ENCODE assay signal across 15 cellular contexts in genomic region chr16:63737633-63738032, GRCh38.
DNase-seq lines count a peak whose midpoint lies in the region; ATAC-seq and TF ChIP-seq lines count a peak whose summit lies in the region.
"Had no signal": no experiment of that assay in that cellular context is flagged by ENCODE, and none has a peak within 500 bp of the region (broad histone marks: within the 10 kb centered on the region; RNA-seq: fewer than 3 reads in every experiment).

No MANE protein-coding gene starts in this region.

- TF ChIP-seq RAD21 in SK-N-SH (IDR thresholded peaks at IDR 0.05; ENCODE audit: low read length): no peak

- H3K9me2 ChIP-seq in SK-N-SH: no peaks in the 10 kb centered on the region; the same call in 1 of the 2 replicates

- no peaks in the 10 kb centered on the region for H3K27me3 ChIP-seq in SK-N-SH (ENCODE audit: insufficient read depth)
- H3K27me3 ChIP-seq in smooth muscle cell (ENCODE audit: low read depth): no peaks in the 10 kb centered on the region
- H3K27me3 ChIP-seq: BLaER1 had no signal

- H3K4me1 ChIP-seq in SK-N-SH (ENCODE audit: control insufficient read depth in 1 of 2, insufficient read depth in 2 of 2, low read depth in 1 of 2, low read length in 1 of 2): no peaks in the 10 kb centered on the region; a peak in 1 of 4 replicates
- H3K4me1 ChIP-seq in smooth muscle cell (ENCODE audit: low read depth): no peaks in the 10 kb centered on the region
- H3K4me1 ChIP-seq: BLaER1 had no signal

- no peaks in the 10 kb centered on the region for H4K20me1 ChIP-seq in SK-N-SH (ENCODE audit: insufficient read depth)
- no peaks in the 10 kb centered on the region for H4K20me1 ChIP-seq in smooth muscle cell (ENCODE audit: low read depth)
- H4K20me1 ChIP-seq: BLaER1 had no signal

- no peak overlapping the region; a peak in 1 of 4 replicates for H3K27ac ChIP-seq in SK-N-SH (ENCODE audit: low read depth in 2 of 2, low read length in 1 of 2)
- peak overlapping the region; percentile 11 for H3K27ac ChIP-seq in smooth muscle cell (ENCODE audit: low read depth)
- H3K27ac ChIP-seq: 22Rv1, BLaER1 had no signal

- no peak overlapping the region for H3K9ac ChIP-seq in SK-N-SH
- no peak overlapping the region for H3K9ac ChIP-seq in smooth muscle cell (ENCODE audit: low read depth)
- H3K9ac ChIP-seq: BLaER1 had no signal

- H3F3A ChIP-seq in SK-N-SH (replicated peaks; ENCODE audit: insufficient read depth) (no peaks in the 10 kb centered on the region), smooth muscle cell (ENCODE audit: low read depth) (no peaks in the 10 kb centered on the region)

- no peaks in the 10 kb centered on the region for H3K9me3 ChIP-seq in SK-N-SH
- no peaks in the 10 kb centered on the region for H3K9me3 ChIP-seq in smooth muscle cell (replicated peaks; ENCODE audit: low read depth)
- H3K9me3 ChIP-seq: BLaER1 had no signal

- TF ChIP-seq CTCF in SK-N-SH (IDR thresholded peaks at IDR 0.05) (no peak), cardiac fibroblast (IDR thresholded peaks at IDR 0.05; ENCODE audit: low read depth, low read length) (no peak), fibroblast of the aortic adventitia (IDR thresholded peaks at IDR 0.05; ENCODE audit: insufficient read depth, low read length) (no peak), smooth muscle cell (IDR thresholded peaks at IDR 0.05; ENCODE audit: borderline replicate concordance, insufficient read depth, poor library complexity, severe bottlenecking) (no peak)

- DNase-seq in SK-N-SH (no peak), cardiac fibroblast (ENCODE audit: low read depth in 2 of 2) (peak; percentile 42 to 70), fibroblast of the aortic adventitia (ENCODE audit: low read depth) (peak; percentile 13), smooth muscle cell (lab: John Stamatoyannopoulos, UW; ENCODE audit: unreplicated experiment) (no peak), activated T-cell treated with anti-CD3 and anti-CD28 coated beads for 4 hours (no peak), dermis blood vessel endothelial cell (no peak)
- DNase-seq: CD4-positive, alpha-beta memory T cell; DMS79 treated with DMSO at 0.1 percent for 48 hours; GF-D8; H9 had no signal

- ATAC-seq in SK-N-SH treated with all-trans-retinoic acid at 6 μM for 48 hours (no peak), GM19463 (IDR thresholded peaks at IDR 0.05; ENCODE audit: unreplicated experiment) (no peak)
- ATAC-seq: HepG2 had no signal

- CTCF ChIA-PET in SK-N-SH (lab: Yijun Ruan, JAX): no interaction called here

- no peak for TF ChIP-seq EP300 in SK-N-SH (IDR thresholded peaks at IDR 0.05; ENCODE audit: borderline replicate concordance in 1 of 2, low read depth in 1 of 2, low read length in 1 of 2)

- H2AFZ ChIP-seq in SK-N-SH (ENCODE audit: low read depth) (no peak overlapping the region), smooth muscle cell (ENCODE audit: low read depth) (peak overlapping the region; percentile 2)

- POLR2A ChIA-PET in SK-N-SH (lab: Yijun Ruan, JAX): no interaction called here

- H3K4me2 ChIP-seq in SK-N-SH (no peak overlapping the region), smooth muscle cell (peak overlapping the region; percentile 42)
- H3K4me2 ChIP-seq: BLaER1 had no signal

- H3K4me3 ChIP-seq in SK-N-SH (ENCODE audit: low read depth in 2 of 2, low read length in 1 of 2) (no peak overlapping the region), cardiac fibroblast (replicated peaks in 1 of 2; ENCODE audit: low read depth in 2 of 2, low read length in 2 of 2) (no peak overlapping the region), fibroblast of the aortic adventitia (ENCODE audit: low read depth, low read length) (no peak overlapping the region), smooth muscle cell (no peak overlapping the region)
- H3K4me3 ChIP-seq: BLaER1 had no signal

- no peaks in the 10 kb centered on the region for H3K79me2 ChIP-seq in SK-N-SH (ENCODE audit: insufficient read depth)
- no peaks in the 10 kb centered on the region for H3K79me2 ChIP-seq in smooth muscle cell (ENCODE audit: low read depth)

- H3K36me3 ChIP-seq in SK-N-SH (replicated peaks in 1 of 2; ENCODE audit: control insufficient read depth in 1 of 2, insufficient read depth in 2 of 2, low read length in 1 of 2) (no peaks in the 10 kb centered on the region), smooth muscle cell (ENCODE audit: low read depth) (no peaks in the 10 kb centered on the region)
- H3K36me3 ChIP-seq: BLaER1 had no signal

TF ChIP-seq in SK-N-SH, 30 proteins besides CTCF, POLR2A, EP300 and RAD21:
- no peak for TF ChIP-seq POLR2AphosphoS5 (IDR thresholded peaks at IDR 0.05; ENCODE audit: low read depth, low read length)
- TF ChIP-seq JUND (IDR thresholded peaks at IDR 0.05): 0 out of 2 replicates have a peak, but pooled peaks have one; percentile 8
TF ChIP-seq in SK-N-SH: peak in this region for 1.

TF ChIP-seq in SK-N-SH treated with all-trans-retinoic acid at 6 μM for 48 hours, 23 proteins besides CTCF, POLR2A, EP300 and RAD21:
- TF ChIP-seq, protein P1, sequence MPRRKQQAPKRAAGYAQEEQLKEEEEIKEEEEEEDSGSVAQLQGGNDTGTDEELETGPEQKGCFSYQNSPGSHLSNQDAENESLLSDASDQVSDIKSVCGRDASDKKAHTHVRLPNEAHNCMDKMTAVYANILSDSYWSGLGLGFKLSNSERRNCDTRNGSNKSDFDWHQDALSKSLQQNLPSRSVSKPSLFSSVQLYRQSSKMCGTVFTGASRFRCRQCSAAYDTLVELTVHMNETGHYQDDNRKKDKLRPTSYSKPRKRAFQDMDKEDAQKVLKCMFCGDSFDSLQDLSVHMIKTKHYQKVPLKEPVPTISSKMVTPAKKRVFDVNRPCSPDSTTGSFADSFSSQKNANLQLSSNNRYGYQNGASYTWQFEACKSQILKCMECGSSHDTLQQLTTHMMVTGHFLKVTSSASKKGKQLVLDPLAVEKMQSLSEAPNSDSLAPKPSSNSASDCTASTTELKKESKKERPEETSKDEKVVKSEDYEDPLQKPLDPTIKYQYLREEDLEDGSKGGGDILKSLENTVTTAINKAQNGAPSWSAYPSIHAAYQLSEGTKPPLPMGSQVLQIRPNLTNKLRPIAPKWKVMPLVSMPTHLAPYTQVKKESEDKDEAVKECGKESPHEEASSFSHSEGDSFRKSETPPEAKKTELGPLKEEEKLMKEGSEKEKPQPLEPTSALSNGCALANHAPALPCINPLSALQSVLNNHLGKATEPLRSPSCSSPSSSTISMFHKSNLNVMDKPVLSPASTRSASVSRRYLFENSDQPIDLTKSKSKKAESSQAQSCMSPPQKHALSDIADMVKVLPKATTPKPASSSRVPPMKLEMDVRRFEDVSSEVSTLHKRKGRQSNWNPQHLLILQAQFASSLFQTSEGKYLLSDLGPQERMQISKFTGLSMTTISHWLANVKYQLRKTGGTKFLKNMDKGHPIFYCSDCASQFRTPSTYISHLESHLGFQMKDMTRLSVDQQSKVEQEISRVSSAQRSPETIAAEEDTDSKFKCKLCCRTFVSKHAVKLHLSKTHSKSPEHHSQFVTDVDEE (CRISPR knock-in tag; IDR thresholded peaks at IDR 0.05): no peak
- TF ChIP-seq, protein P2, sequence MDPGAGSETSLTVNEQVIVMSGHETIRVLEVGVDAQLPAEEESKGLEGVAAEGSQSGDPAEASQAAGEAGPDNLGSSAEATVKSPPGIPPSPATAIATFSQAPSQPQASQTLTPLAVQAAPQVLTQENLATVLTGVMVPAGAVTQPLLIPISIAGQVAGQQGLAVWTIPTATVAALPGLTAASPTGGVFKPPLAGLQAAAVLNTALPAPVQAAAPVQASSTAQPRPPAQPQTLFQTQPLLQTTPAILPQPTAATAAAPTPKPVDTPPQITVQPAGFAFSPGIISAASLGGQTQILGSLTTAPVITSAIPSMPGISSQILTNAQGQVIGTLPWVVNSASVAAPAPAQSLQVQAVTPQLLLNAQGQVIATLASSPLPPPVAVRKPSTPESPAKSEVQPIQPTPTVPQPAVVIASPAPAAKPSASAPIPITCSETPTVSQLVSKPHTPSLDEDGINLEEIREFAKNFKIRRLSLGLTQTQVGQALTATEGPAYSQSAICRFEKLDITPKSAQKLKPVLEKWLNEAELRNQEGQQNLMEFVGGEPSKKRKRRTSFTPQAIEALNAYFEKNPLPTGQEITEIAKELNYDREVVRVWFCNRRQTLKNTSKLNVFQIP (CRISPR knock-in tag; IDR thresholded peaks at IDR 0.05; ENCODE audit: borderline replicate concordance, low read depth): no peak
- TF ChIP-seq ZNF8 (CRISPR knock-in tag; IDR thresholded peaks at IDR 0.05) (no peak), ARNTL (CRISPR knock-in tag; IDR thresholded peaks at IDR 0.05; ENCODE audit: borderline replicate concordance, low read depth) (no peak), TOX (CRISPR knock-in tag; IDR thresholded peaks at IDR 0.05; ENCODE audit: borderline replicate concordance) (no peak), ZFP3 (CRISPR knock-in tag; IDR thresholded peaks at IDR 0.05) (no peak)
- TF ChIP-seq, protein P3, sequence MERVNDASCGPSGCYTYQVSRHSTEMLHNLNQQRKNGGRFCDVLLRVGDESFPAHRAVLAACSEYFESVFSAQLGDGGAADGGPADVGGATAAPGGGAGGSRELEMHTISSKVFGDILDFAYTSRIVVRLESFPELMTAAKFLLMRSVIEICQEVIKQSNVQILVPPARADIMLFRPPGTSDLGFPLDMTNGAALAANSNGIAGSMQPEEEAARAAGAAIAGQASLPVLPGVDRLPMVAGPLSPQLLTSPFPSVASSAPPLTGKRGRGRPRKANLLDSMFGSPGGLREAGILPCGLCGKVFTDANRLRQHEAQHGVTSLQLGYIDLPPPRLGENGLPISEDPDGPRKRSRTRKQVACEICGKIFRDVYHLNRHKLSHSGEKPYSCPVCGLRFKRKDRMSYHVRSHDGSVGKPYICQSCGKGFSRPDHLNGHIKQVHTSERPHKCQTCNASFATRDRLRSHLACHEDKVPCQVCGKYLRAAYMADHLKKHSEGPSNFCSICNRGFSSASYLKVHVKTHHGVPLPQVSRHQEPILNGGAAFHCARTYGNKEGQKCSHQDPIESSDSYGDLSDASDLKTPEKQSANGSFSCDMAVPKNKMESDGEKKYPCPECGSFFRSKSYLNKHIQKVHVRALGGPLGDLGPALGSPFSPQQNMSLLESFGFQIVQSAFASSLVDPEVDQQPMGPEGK (CRISPR knock-in tag; IDR thresholded peaks at IDR 0.05; ENCODE audit: borderline replicate concordance): no peak

Comparison
In these comparisons a context has a peak if more than half of its experiments do, and no peak if none do; other contexts are left out.
1. DNase-seq: peak in cardiac fibroblast (2 of 2) and fibroblast of the aortic adventitia (single experiment); none in SK-N-SH (single experiment), smooth muscle cell (single experiment), activated T-cell treated with anti-CD3 and anti-CD28 coated beads for 4 hours (single experiment) and dermis blood vessel endothelial cell (single experiment).